12 cellular contexts compared by ENCODE assay signal in the genomic region with DNA sequence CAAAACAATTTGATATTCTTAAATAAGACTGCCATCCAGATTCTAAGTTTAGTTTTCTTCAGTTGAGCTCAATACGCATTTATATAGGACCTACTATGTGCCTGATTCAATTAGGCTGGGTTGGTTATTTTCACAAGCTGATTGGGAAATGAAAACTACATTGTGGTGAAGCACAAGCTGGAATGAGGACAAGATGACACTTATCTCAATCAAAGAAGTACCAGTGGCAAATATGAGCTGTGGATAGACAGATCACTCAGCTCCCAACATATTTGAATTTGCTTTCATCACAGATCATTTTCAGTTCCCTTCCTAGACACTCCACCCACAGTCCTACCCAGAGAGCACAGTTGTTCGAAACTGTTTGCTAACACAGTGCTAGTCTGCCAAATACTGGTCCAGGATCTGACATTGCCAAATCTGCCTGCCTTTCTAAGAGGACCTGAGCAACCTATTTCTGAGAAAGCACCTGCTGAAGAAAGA.
A peak's percentile ranks its signal among the peaks of the same experiment; 100 is the strongest.
DNase-seq lines count a peak whose midpoint lies in the region; ATAC-seq and TF ChIP-seq lines count a peak whose summit lies in the region.
"Had no signal": no experiment of that assay in that cellular context is flagged by ENCODE, and none has a peak within 500 bp of the region (broad histone marks: within the 10 kb centered on the region; RNA-seq: fewer than 3 reads in every experiment).

No MANE protein-coding gene starts in this region.

- intact Hi-C loops in thyroid gland (cut with DNase I): no loop called here

- H3K4me3 ChIP-seq in adipocyte (ENCODE audit: low read length) (no peak overlapping the region), thyroid gland (replicated peaks in 1 of 3) (no peak overlapping the region)

- H3K9me3 ChIP-seq in adipocyte (ENCODE audit: control insufficient read depth, low read length) (no peaks in the 10 kb centered on the region), thyroid gland (no peaks in the 10 kb centered on the region)

- no peak for TF ChIP-seq POLR2A in thyroid gland (IDR thresholded peaks at IDR 0.05)

- H3K9ac ChIP-seq in adipocyte (ENCODE audit: low read length): no peak overlapping the region

- DNase-seq in adipocyte (ENCODE audit: low read depth) (peak; percentile 11), NCI-H526 (lab: John Stamatoyannopoulos, UW) (no peak), NCI-H2107 (lab: John Stamatoyannopoulos, UW) (no peak), mesenteric fat pad (ENCODE audit: low spot score) (no peak), thyroid gland (no peak)
- DNase-seq: activated CD4-positive, alpha-beta T cell treated with anti-CD3 and anti-CD28 coated beads, Interleukin-2, amount 10 ng/mL, durations not matched to agents 7 days and 5 days; amniotic stem cell; CD4-positive, alpha-beta T cell had no signal

- peak; percentile 91 for ATAC-seq in GM18511 (IDR thresholded peaks at IDR 0.05; ENCODE audit: unreplicated experiment)
- peak; percentile 74 for ATAC-seq in GM21515 (IDR thresholded peaks at IDR 0.05; ENCODE audit: unreplicated experiment)
- peak; percentile 78 for ATAC-seq in HG03108 (IDR thresholded peaks at IDR 0.05; ENCODE audit: unreplicated experiment)

- H3K4me1 ChIP-seq in adipocyte (ENCODE audit: control insufficient read depth, insufficient read depth, low read length) (peaks cover 7% of the 10 kb centered on the region), thyroid gland (no peaks in the 10 kb centered on the region)

- no peaks in the 10 kb centered on the region for H3K27me3 ChIP-seq in adipocyte (replicated peaks; ENCODE audit: control insufficient read depth, insufficient read depth, low read length)
- H3K27me3 ChIP-seq in thyroid gland: no peaks in the 10 kb centered on the region

- 69 to 74% methylated on average over 2 of the region's 2 CpGs for WGBS in thyroid gland, 2 donors

- H3K36me3 ChIP-seq in adipocyte (ENCODE audit: control insufficient read depth, insufficient read depth, low read length, severe bottlenecking): no peaks in the 10 kb centered on the region
- H3K36me3 ChIP-seq in thyroid gland: no peaks in the 10 kb centered on the region

- TF ChIP-seq CTCF in thyroid gland (IDR thresholded peaks at IDR 0.05): no peak

- no peak overlapping the region for H3K27ac ChIP-seq in thyroid gland
- H3K27ac ChIP-seq: epithelial cell of prostate had no signal
